In the genomic region with DNA sequence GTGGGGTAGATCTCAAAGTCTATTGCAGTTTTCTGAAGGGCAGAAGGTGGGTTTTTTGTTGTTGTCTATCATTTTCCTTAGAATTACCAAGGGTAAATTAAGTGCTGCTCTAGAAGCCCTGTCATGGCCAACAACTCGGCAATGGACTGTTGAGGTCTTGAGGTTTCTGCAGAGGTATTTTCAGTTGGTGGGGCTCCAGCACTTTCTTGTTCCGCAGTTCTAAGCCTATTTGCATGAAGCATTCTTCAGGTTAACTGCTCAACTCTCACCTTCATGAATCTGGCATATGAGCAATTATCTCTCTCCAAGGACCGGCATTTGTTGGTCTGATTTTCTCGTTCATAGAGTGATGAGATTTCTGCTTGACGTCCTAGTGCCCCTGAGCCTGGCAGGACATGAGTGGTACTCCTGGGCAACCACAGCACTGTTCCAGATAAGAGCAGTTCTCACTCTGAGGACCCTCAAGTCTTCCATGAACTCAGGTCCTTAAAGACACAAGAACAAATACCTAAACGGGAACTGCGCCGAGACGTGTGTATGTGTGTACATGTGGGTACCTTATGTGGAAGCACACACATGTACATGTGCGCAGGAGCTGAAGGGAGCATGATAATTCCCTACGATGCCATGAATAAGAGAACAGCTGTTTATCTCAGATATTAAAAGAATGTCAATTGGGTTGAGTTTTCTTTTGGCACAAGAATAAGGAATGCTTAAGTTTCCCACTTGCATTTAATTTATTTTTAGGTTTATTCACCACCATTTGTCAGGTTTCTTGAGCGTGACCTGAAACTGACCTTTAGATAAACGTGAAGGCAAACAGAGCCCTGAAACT, we compare ENCODE assay signal across 1 cellular context.
TF ChIP-seq lines count a peak whose summit lies in the region.

No MANE protein-coding gene starts in this region.

TF ChIP-seq in HepG2, 621 proteins besides CTCF, POLR2A, EP300 and RAD21 (continued from another document):
- TF ChIP-seq HNF4G (IDR thresholded peaks at IDR 0.05; ENCODE audit: borderline replicate concordance, low read depth, low read length) (no peak), HNF4G (CRISPR knock-in tag; IDR thresholded peaks at IDR 0.05; ENCODE audit: borderline replicate concordance, low read depth) (no peak), ZNF460 (CRISPR knock-in tag; IDR thresholded peaks at IDR 0.05; ENCODE audit: borderline replicate concordance) (no peak), NFYC (CRISPR knock-in tag; IDR thresholded peaks at IDR 0.05) (no peak), FOSL2 (CRISPR knock-in tag; IDR thresholded peaks at IDR 0.05) (no peak)
